23 cellular contexts compared by ENCODE assay signal in the genomic region with DNA sequence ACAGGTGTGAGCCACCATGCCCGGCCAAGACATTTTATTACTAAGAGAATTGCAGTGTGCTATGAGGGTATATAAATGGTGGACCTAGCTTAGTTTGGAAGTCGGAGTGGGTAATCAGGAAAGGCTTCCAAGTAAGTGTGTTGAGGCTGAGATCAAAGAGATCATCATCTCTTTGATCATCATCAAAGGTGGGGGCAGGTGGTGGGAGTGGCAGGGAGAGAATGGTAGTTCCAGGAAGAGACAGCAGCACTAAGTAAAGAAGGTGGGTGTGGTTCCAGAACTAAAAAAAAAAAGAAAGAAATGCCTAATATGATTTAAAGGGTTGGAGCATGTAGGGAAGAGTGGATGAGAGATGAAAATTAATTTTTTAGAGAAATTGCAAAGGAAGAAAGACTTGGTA.
"Had no signal": no experiment of that assay in that cellular context is flagged by ENCODE, and none has a peak within 500 bp of the region (broad histone marks: within the 10 kb centered on the region; RNA-seq: fewer than 3 reads in every experiment).

No MANE protein-coding gene starts in this region.

- H3K4me3 Mint-ChIP-seq: dendritic cell treated with granulocyte-macrophage colony-stimulating factor and Interleukin-4, amounts not matched to agents 40 ng/mL and 50 ng/mL, for 4 days; memory B cell; mesothelial cell of epicardium; natural killer cell treated with Interleukin-12 subunit alpha and Interleukin-12 subunit beta and Interleukin-15 and Interleukin-18, amount 100 ng/mL, for 72 hours; neural progenitor cell; stimulated activated naive B cell treated with anti-CD40 and anti-IgM and Interleukin-4, amounts not matched to agents 10 μg/mL and 1 μg/mL and 100 μg/mL, for 72 hours; stimulated activated naive CD8-positive, alpha-beta T cell treated with anti-CD3 and anti-CD28 coated beads, Interleukin-15, amount 100 ng/mL, for 72 hours had no signal

- H3K36me3 ChIP-seq: esophagus squamous epithelium, gastroesophageal sphincter, left ventricle myocardium inferior, lower lobe of right lung, neural progenitor cell, ovary, right atrium auricular region, sigmoid colon, thoracic aorta, transverse colon had no signal

- H3K27ac Mint-ChIP-seq: dendritic cell treated with granulocyte-macrophage colony-stimulating factor and Interleukin-4, amounts not matched to agents 40 ng/mL and 50 ng/mL, for 4 days; memory B cell; mesothelial cell of epicardium; natural killer cell treated with Interleukin-12 subunit alpha and Interleukin-12 subunit beta and Interleukin-15 and Interleukin-18, amount 100 ng/mL, for 72 hours; neural progenitor cell; stimulated activated naive B cell treated with anti-CD40 and anti-IgM and Interleukin-4, amounts not matched to agents 10 μg/mL and 1 μg/mL and 100 μg/mL, for 72 hours; stimulated activated naive CD8-positive, alpha-beta T cell treated with anti-CD3 and anti-CD28 coated beads, Interleukin-15, amount 100 ng/mL, for 72 hours had no signal

- H3K4me1 Mint-ChIP-seq: memory B cell had no signal

- H3K4me3 ChIP-seq: esophagus squamous epithelium, gastroesophageal sphincter, left ventricle myocardium inferior, lower lobe of right lung, neural progenitor cell, ovary, right atrium auricular region, sigmoid colon, skin epidermis, thoracic aorta, transverse colon had no signal

- H3K27me3 ChIP-seq: gastroesophageal sphincter, neural progenitor cell, ovary, right atrium auricular region, sigmoid colon, transverse colon had no signal

- H3K27ac ChIP-seq: esophagus squamous epithelium, gastroesophageal sphincter, left ventricle myocardium inferior, lower lobe of right lung, neural progenitor cell, right atrium auricular region, sigmoid colon, skin epidermis, thoracic aorta, transverse colon had no signal

- H3K9me3 ChIP-seq: esophagus squamous epithelium, gastroesophageal sphincter, left ventricle myocardium inferior, lower lobe of right lung, ovary, right atrium auricular region, sigmoid colon, thoracic aorta, transverse colon had no signal

- H3K27me3 Mint-ChIP-seq: memory B cell; natural killer cell treated with Interleukin-12 subunit alpha and Interleukin-12 subunit beta and Interleukin-15 and Interleukin-18, amount 100 ng/mL, for 72 hours; stimulated activated naive B cell treated with anti-CD40 and anti-IgM and Interleukin-4, amounts not matched to agents 10 μg/mL and 1 μg/mL and 100 μg/mL, for 72 hours; stimulated activated naive CD8-positive, alpha-beta T cell treated with anti-CD3 and anti-CD28 coated beads, Interleukin-15, amount 100 ng/mL, for 72 hours had no signal

- DNase-seq: esophagus squamous epithelium; foreskin fibroblast; glutamatergic neuron; islet precursor cell; left ventricle myocardium inferior; lower lobe of right lung; nucleus accumbens; ovary; sigmoid colon; stimulated activated CD4-positive, alpha-beta T cell treated with anti-CD3 and anti-CD28 coated beads, Interleukin-2, amount 100 ng/mL, for 24 hours; stimulated activated CD4-positive, alpha-beta T cell treated with anti-CD3 and anti-CD28 coated beads, Interleukin-4, amount 100 ng/mL, for 4 hours; stimulated activated naive B cell treated with anti-CD40 and anti-IgM and Interleukin-4, amounts not matched to agents 10 μg/mL and 1 μg/mL and 100 μg/mL, for 72 hours; stimulated activated naive CD8-positive, alpha-beta T cell treated with anti-CD3 and anti-CD28 coated beads, Interleukin-15, amount 100 ng/mL, for 72 hours; transverse colon had no signal

- H3K4me1 ChIP-seq: esophagus squamous epithelium, gastroesophageal sphincter, left ventricle myocardium inferior, lower lobe of right lung, right atrium auricular region, sigmoid colon, transverse colon had no signal

- H3K36me3 Mint-ChIP-seq: memory B cell; mesothelial cell of epicardium; natural killer cell treated with Interleukin-12 subunit alpha and Interleukin-12 subunit beta and Interleukin-15 and Interleukin-18, amount 100 ng/mL, for 72 hours; neural progenitor cell had no signal

- H3K9me3 Mint-ChIP-seq: dendritic cell treated with granulocyte-macrophage colony-stimulating factor and Interleukin-4, amounts not matched to agents 40 ng/mL and 50 ng/mL, for 4 days; memory B cell; natural killer cell treated with Interleukin-12 subunit alpha and Interleukin-12 subunit beta and Interleukin-15 and Interleukin-18, amount 100 ng/mL, for 72 hours; neural progenitor cell; stimulated activated naive B cell treated with anti-CD40 and anti-IgM and Interleukin-4, amounts not matched to agents 10 μg/mL and 1 μg/mL and 100 μg/mL, for 72 hours; stimulated activated naive CD8-positive, alpha-beta T cell treated with anti-CD3 and anti-CD28 coated beads, Interleukin-15, amount 100 ng/mL, for 72 hours had no signal

- H3K9ac ChIP-seq: neural progenitor cell had no signal
